ENCODE assay signal across 8 cellular contexts in the genomic region with DNA sequence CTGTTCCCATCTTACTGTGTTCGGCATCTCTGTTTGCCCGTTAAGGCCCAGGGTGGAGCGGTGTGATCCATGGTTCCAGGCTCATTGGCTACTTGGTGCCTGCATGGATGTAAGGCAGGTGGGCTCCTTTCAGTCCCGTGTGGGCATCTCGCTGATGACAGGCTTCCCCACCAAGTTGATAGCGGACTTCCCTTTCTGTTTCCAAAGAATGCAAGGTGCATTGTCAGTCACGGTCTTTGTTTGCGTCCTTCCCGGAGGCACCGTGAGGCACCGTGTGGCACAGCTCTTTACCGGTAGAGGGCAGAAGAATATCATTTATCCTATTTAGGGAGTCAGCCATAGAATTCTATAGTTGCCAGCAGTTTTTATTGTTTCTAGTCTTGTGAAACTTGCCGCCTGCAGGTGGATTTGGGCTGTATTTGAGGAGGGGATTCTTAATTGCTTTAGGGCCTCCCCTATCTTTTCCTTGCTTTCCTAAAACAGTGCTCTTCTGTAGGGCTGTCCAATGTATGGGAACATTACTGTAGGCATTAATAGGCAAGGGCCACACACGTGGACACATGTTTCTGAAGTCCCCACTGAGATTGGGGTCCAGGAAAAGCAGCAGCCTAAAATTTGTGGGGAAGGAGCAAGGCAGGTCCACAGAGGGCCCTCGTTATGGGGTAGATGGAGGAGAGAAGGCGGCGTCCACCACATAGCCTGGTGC.
A peak's percentile ranks its signal among the peaks of the same experiment; 100 is the strongest.
DNase-seq lines count a peak whose midpoint lies in the region; ATAC-seq and TF ChIP-seq lines count a peak whose summit lies in the region.

No MANE protein-coding gene starts in this region.

- no peaks in the 10 kb centered on the region for H3K27me3 ChIP-seq in BE2C

- no peak overlapping the region for H3K4me3 ChIP-seq in BE2C (ENCODE audit: low read depth, low read length)

- no peaks in the 10 kb centered on the region for H3K36me3 ChIP-seq in BE2C

- peak; percentile 69 for ATAC-seq in GM18907 (IDR thresholded peaks at IDR 0.05; ENCODE audit: unreplicated experiment)
- peak; percentile 57 for ATAC-seq in HG03139 (IDR thresholded peaks at IDR 0.05; ENCODE audit: unreplicated experiment)

- DNase-seq in BE2C (peak; percentile 48), NOMO-1 treated with DMSO at 0.1 percent for 48 hours (lab: John Stamatoyannopoulos, UW; ENCODE audit: unreplicated experiment) (peak; percentile 53), fibroblast of the conjunctiva (ENCODE audit: low read depth) (peak; percentile 29), nucleus accumbens (lab: John Stamatoyannopoulos, UW) (peak in 36 of 56 donors; percentile 7 to 61 (median 20)), NCI-H748 (lab: John Stamatoyannopoulos, UW; ENCODE audit: unreplicated experiment) (no peak)
- DNase-seq in activated T-cell treated with anti-CD3 and anti-CD28 coated beads, Interleukin-2, amount 50 U/mL, for 48 hours = peak; percentile 66 to 74

- H3K9me3 ChIP-seq in BE2C = no peaks in the 10 kb centered on the region

- peak; percentile 86 for TF ChIP-seq CTCF in BE2C (IDR thresholded peaks at IDR 0.05; ENCODE audit: low read depth, low read length)

- H3K4me1 ChIP-seq in BE2C = no peaks in the 10 kb centered on the region
